9 cellular contexts compared by ENCODE assay signal in genomic region chr11:13776134-13776815, GRCh38.
DNase-seq lines count a peak whose midpoint lies in the region; ATAC-seq, FAIRE-seq and TF ChIP-seq lines count a peak whose summit lies in the region.
"Had no signal": no experiment of that assay in that cellular context is flagged by ENCODE, and none has a peak within 500 bp of the region (broad histone marks: within the 10 kb centered on the region; RNA-seq: fewer than 3 reads in every experiment).

No MANE protein-coding gene starts in this region.

- H3K4me2 ChIP-seq in K562 (ENCODE audit: insufficient read depth, low read length) (no peak overlapping the region), smooth muscle cell (no peak overlapping the region)

- POLR2A ChIA-PET in K562 (lab: Yijun Ruan, JAX): no interaction called here

- WGBS in K562 (ENCODE audit: insufficient coverage, low coverage, missing lambda C conversion rate): 0% methylated on average over 3 of the region's 3 CpGs
- WGBS in smooth muscle cell (ENCODE audit: low lambda C conversion rate): 86% methylated on average over 3 of the region's 3 CpGs

- no peaks in the 10 kb centered on the region for H3K9me3 ChIP-seq in K562 (replicated peaks; ENCODE audit: control insufficient read depth, insufficient read depth, low read depth, low read length)
- H3K9me3 ChIP-seq in smooth muscle cell (replicated peaks; ENCODE audit: low read depth): no peaks in the 10 kb centered on the region
- H3K9me3 ChIP-seq: upper lobe of left lung had no signal

- intact Hi-C loops in K562 (cut with micrococcal nuclease): loop anchor here (2.0 kb wide), 1 partner anchor 97 kb away; no protein-coding TSS in a partner anchor

- TF ChIP-seq RAD21 in K562 (CRISPR knock-in tag; conservative IDR thresholded peaks at IDR 0.05 in 1 of 2, IDR thresholded peaks at IDR 0.05 in 1 of 2): peak; percentile 64 to 69

- H3K79me2 ChIP-seq in K562 (ENCODE audit: control insufficient read depth, insufficient read depth, low read length) (no peaks in the 10 kb centered on the region), smooth muscle cell (ENCODE audit: low read depth) (no peaks in the 10 kb centered on the region)

- no peak for TF ChIP-seq EP300 in K562 (IDR thresholded peaks at IDR 0.05; ENCODE audit: low read length)

- DNase-seq in NOMO-1 treated with DMSO at 0.1 percent for 48 hours (lab: John Stamatoyannopoulos, UW; ENCODE audit: unreplicated experiment) (peak; percentile 21), NOMO-1 treated with dmso at 0.1 percent for 144 hours (lab: John Stamatoyannopoulos, UW; ENCODE audit: unreplicated experiment) (no peak), NCI-H460 (ENCODE audit: extremely low read depth, low read depth) (peak; percentile 15), K562 (ENCODE audit: extremely low read depth in 1 of 4, low spot score in 3 of 4) (peak in 1 of 4 experiments; percentile 14), smooth muscle cell (lab: John Stamatoyannopoulos, UW; ENCODE audit: unreplicated experiment) (no peak), H4 (ENCODE audit: low spot score) (no peak), RCC 7860 (ENCODE audit: low spot score) (no peak)
- DNase-seq: upper lobe of left lung had no signal

- H3K36me3 ChIP-seq in K562 (ENCODE audit: control insufficient read depth, insufficient read depth, low read length) (no peaks in the 10 kb centered on the region), smooth muscle cell (ENCODE audit: low read depth) (no peaks in the 10 kb centered on the region)
- H3K36me3 ChIP-seq: upper lobe of left lung had no signal

- H3K4me3 ChIP-seq in K562 (no peak overlapping the region), smooth muscle cell (no peak overlapping the region)
- H3K4me3 ChIP-seq: upper lobe of left lung had no signal

- in situ Hi-C loops in K562 (cut with MboI): no loop called here

- ATAC-seq in K562 (peak; percentile 36; the same call in 2 of the 3 replicates), GM21367 (IDR thresholded peaks at IDR 0.05; ENCODE audit: unreplicated experiment) (no peak)

- H3K4me1 ChIP-seq in K562 (replicated peaks in 1 of 2; ENCODE audit: control insufficient read depth in 2 of 2, insufficient read depth in 2 of 2, low read length in 2 of 2) (no peaks in the 10 kb centered on the region), smooth muscle cell (ENCODE audit: low read depth) (peaks cover 5% of the 10 kb centered on the region)
- H3K4me1 ChIP-seq: upper lobe of left lung had no signal

- H4K20me1 ChIP-seq in K562 (replicated peaks; ENCODE audit: control insufficient read depth, insufficient read depth, low read length) (no peaks in the 10 kb centered on the region), smooth muscle cell (ENCODE audit: low read depth) (no peaks in the 10 kb centered on the region)

- no TSS peak for BruUV-seq in K562 (replicated peaks; lab: Mats Ljungman, UMichigan)

- no peak for FAIRE-seq in K562 (lab: Jason Lieb, UNC)
- no peak for FAIRE-seq in RCC 7860 (lab: Jason Lieb, UNC)

- CTCF ChIA-PET in K562 (lab: Yijun Ruan, JAX; ENCODE audit: low intra/inter-chr PET ratio): interaction anchor here (0.6 to 1.2 kb wide), 2 partner anchors 174 to 493 kb away, joined by 3 to 5 read pairs; no protein-coding TSS in a partner anchor

- no peaks in the 10 kb centered on the region for H3K9me1 ChIP-seq in K562 (ENCODE audit: control insufficient read depth, insufficient read depth, low read length)

- TF ChIP-seq CTCF in K562 (IDR thresholded peaks at IDR 0.05 in 2 of 3, conservative IDR thresholded peaks at IDR 0.05 in 1 of 3; ENCODE audit: insufficient read depth in 2 of 3, low read depth in 1 of 3, low read length in 3 of 3) (peak; percentile 21 to 61 (median 37); a peak in 3 of 6 replicates), smooth muscle cell (IDR thresholded peaks at IDR 0.05; ENCODE audit: borderline replicate concordance, insufficient read depth, poor library complexity, severe bottlenecking) (peak; percentile 28)

- H3K27me3 ChIP-seq in K562 (ENCODE audit: control insufficient read depth in 2 of 2, insufficient read depth in 2 of 2, low read length in 2 of 2) (peaks cover 0 to 6% of the 10 kb centered on the region in 2 experiments; a peak in 1 of 5 replicates), smooth muscle cell (ENCODE audit: low read depth) (no peaks in the 10 kb centered on the region)
- H3K27me3 ChIP-seq: upper lobe of left lung had no signal

- no peak for TF ChIP-seq POLR2A in K562 (conservative IDR thresholded peaks at IDR 0.05)

- no peak overlapping the region for H3K9ac ChIP-seq in K562 (ENCODE audit: insufficient read depth in 1 of 2, low read depth in 2 of 2, low read length in 2 of 2)
- H3K9ac ChIP-seq in smooth muscle cell (ENCODE audit: low read depth): no peak overlapping the region

- H2AFZ ChIP-seq in K562 (ENCODE audit: low read depth, low read length) (no peak overlapping the region), smooth muscle cell (ENCODE audit: low read depth) (no peak overlapping the region)

- no peaks in the 10 kb centered on the region for H3F3A ChIP-seq in smooth muscle cell (ENCODE audit: low read depth)

- H3K27ac ChIP-seq in K562 (ENCODE audit: extremely low read depth, low read depth, low read length) (no peak overlapping the region), smooth muscle cell (ENCODE audit: low read depth) (no peak overlapping the region)
- H3K27ac ChIP-seq: upper lobe of left lung had no signal

TF ChIP-seq in K562, 482 proteins besides CTCF, POLR2A, EP300 and RAD21 (continues in another document):
- TF ChIP-seq, protein P1, sequence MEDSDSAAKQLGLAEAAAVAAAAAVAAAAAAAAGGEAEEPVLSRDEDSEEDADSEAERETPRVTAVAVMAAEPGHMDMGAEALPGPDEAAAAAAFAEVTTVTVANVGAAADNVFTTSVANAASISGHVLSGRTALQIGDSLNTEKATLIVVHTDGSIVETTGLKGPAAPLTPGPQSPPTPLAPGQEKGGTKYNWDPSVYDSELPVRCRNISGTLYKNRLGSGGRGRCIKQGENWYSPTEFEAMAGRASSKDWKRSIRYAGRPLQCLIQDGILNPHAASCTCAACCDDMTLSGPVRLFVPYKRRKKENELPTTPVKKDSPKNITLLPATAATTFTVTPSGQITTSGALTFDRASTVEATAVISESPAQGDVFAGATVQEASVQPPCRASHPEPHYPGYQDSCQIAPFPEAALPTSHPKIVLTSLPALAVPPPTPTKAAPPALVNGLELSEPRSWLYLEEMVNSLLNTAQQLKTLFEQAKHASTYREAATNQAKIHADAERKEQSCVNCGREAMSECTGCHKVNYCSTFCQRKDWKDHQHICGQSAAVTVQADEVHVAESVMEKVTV (CRISPR knock-in tag; IDR thresholded peaks at IDR 0.05): peak; percentile 23; the same call in 1 of the 2 replicates
- TF ChIP-seq, protein P2, sequence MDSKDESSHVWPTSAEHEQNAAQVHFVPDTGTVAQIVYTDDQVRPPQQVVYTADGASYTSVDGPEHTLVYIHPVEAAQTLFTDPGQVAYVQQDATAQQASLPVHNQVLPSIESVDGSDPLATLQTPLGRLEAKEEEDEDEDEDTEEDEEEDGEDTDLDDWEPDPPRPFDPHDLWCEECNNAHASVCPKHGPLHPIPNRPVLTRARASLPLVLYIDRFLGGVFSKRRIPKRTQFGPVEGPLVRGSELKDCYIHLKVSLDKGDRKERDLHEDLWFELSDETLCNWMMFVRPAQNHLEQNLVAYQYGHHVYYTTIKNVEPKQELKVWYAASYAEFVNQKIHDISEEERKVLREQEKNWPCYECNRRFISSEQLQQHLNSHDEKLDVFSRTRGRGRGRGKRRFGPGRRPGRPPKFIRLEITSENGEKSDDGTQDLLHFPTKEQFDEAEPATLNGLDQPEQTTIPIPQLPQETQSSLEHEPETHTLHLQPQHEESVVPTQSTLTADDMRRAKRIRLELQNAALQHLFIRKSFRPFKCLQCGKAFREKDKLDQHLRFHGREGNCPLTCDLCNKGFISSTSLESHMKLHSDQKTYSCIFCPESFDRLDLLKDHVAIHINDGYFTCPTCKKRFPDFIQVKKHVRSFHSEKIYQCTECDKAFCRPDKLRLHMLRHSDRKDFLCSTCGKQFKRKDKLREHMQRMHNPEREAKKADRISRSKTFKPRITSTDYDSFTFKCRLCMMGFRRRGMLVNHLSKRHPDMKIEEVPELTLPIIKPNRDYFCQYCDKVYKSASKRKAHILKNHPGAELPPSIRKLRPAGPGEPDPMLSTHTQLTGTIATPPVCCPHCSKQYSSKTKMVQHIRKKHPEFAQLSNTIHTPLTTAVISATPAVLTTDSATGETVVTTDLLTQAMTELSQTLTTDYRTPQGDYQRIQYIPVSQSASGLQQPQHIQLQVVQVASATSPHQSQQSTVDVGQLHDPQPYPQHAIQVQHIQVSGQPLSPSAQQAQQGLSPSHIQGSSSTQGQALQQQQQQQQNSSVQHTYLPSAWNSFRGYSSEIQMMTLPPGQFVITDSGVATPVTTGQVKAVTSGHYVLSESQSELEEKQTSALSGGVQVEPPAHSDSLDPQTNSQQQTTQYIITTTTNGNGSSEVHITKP (IDR thresholded peaks at IDR 0.05; ENCODE audit: partially characterized antibody): no peak
- no peak for TF ChIP-seq ZBTB9 (CRISPR knock-in tag; IDR thresholded peaks at IDR 0.05)
- TF ChIP-seq NR1H2 (CRISPR knock-in tag; IDR thresholded peaks at IDR 0.05): no peak
- no peak for TF ChIP-seq C11orf30 (IDR thresholded peaks at IDR 0.05; ENCODE audit: low read depth)
- TF ChIP-seq PHF8 (IDR thresholded peaks at IDR 0.05; ENCODE audit: borderline replicate concordance, low read length): no peak
- no peak for TF ChIP-seq SMARCB1 (IDR thresholded peaks at IDR 0.05; ENCODE audit: insufficient read length, low read depth)
- TF ChIP-seq POU5F1 (IDR thresholded peaks at IDR 0.05; ENCODE audit: borderline replicate concordance, low read depth, low read length, partially characterized antibody): no peak
- TF ChIP-seq CBX2 (IDR thresholded peaks at IDR 0.05; ENCODE audit: insufficient read depth, low read length, poor library complexity, severe bottlenecking): no peak

Comparison
In these comparisons a context has a peak if more than half of its experiments do, and no peak if none do; other contexts are left out.
1. DNase-seq: peak in NOMO-1 treated with DMSO at 0.1 percent for 48 hours (single experiment) and NCI-H460 (single experiment); none in NOMO-1 treated with dmso at 0.1 percent for 144 hours (single experiment), smooth muscle cell (single experiment), H4 (single experiment) and RCC 7860 (single experiment).